11 cellular contexts compared by ENCODE assay signal in the genomic region with DNA sequence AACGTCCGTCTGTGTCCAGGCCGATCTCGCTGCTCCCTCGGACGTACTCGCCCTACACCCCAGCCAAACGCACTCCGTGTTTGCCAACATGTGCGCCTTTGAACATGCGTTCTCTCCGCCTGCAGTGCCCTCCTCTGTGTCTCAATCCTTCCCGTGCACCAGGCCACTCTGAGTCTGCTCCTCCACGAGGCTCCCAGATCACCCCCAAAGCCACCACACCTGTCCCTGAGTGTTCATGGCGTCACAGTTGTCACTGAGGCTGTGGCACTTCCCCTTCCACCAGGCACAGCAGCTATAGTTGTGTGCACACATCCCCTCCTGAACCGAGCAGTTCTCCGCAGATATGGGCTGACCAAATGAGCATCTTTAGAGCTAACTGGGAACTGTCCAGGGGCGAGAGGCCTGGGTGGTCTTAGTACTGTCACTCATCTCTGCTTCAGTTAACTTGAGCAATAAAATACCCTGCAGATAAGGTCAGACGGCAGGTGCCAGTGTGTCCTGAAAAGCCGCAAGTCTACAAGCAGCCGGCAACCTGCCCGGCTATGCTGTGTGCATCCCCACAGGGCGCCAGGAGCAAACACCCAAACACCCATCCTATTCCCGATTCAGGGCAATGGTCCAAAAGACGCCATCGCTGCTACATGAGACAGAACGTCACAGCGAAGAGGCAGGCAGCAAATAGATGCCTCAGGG. TPM values are rescaled to one million over a fixed set of nuclear protein-coding genes. Genes with fewer than 3 reads are reported as not detected.
DNase-seq lines count a peak whose midpoint lies in the region; TF ChIP-seq lines count a peak whose summit lies in the region.
"Had no signal": no experiment of that assay in that cellular context is flagged by ENCODE, and none has a peak within 500 bp of the region (broad histone marks: within the 10 kb centered on the region; RNA-seq: fewer than 3 reads in every experiment).

No MANE protein-coding gene starts in this region.

- H3K9me3 ChIP-seq in A673 (ENCODE audit: low read depth, low read length, poor library complexity, severe bottlenecking): peaks cover 5% of the 10 kb centered on the region
- H3K9me3 ChIP-seq: gastrocnemius medialis, SJSA1 had no signal

- peaks cover 9% of the 10 kb centered on the region for H3K4me1 ChIP-seq in A673 (ENCODE audit: insufficient read depth, low read length, poor library complexity, severe bottlenecking)

- no peaks in the 10 kb centered on the region for H3K27me3 ChIP-seq in A673 (replicated peaks; ENCODE audit: insufficient read depth, low read depth, low read length, poor library complexity)
- H3K27me3 ChIP-seq: gastrocnemius medialis, SJSA1 had no signal

- peak overlapping the region; percentile 19 for H3K27ac ChIP-seq in cingulate gyrus (ENCODE audit: low read depth, low read length)
- H3K27ac ChIP-seq in A673 (ENCODE audit: low read depth, low read length, poor library complexity, severe bottlenecking): no peak overlapping the region

- no TSS peak for BruUV-seq in A673 (replicated peaks; lab: Mats Ljungman, UMichigan)

- CTCF ChIA-PET in A673 (lab: Charles Lee): no interaction called here

- no peak for TF ChIP-seq CTCF in A673 (conservative IDR thresholded peaks at IDR 0.05; ENCODE audit: low read depth, low read length)

- peak; percentile 19 for DNase-seq in activated CD4-positive, CD25-positive, alpha-beta regulatory T cell treated with anti-CD3 and anti-CD28 coated beads, Interleukin-2, amount 50 U/mL, for 72 hours
- DNase-seq in activated CD4-positive, CD25-positive, alpha-beta regulatory T cell (lab: John Stamatoyannopoulos, UW): no peak
- DNase-seq in NCI-H146 treated with DMSO at 0.1 percent for 48 hours (lab: John Stamatoyannopoulos, UW; ENCODE audit: unreplicated experiment): peak; percentile 36
- DNase-seq in posterior vena cava (ENCODE audit: low spot score): peak; percentile 65
- DNase-seq in dedifferentiated amniotic fluid mesenchymal stem cell (ENCODE audit: extremely low spot score): no peak
- no peak for DNase-seq in NCI-H446 treated with DMSO at 0.1 percent for 48 hours (lab: John Stamatoyannopoulos, UW)
- no peak for DNase-seq in A673 (ENCODE audit: low spot score)
- DNase-seq: activated CD8-positive, alpha-beta memory T cell treated with anti-CD3 and anti-CD28 coated beads, Interleukin-2, amount 10 ng/mL, durations not matched to agents 7 days and 5 days had no signal

- H3K36me3 ChIP-seq in A673 (ENCODE audit: insufficient read depth, low read length, poor library complexity, severe bottlenecking): no peaks in the 10 kb centered on the region
- H3K36me3 ChIP-seq: gastrocnemius medialis had no signal

- no peak overlapping the region for H3K4me3 ChIP-seq in A673 (ENCODE audit: low read depth, low read length, poor library complexity, severe bottlenecking)
- H3K4me3 ChIP-seq: gastrocnemius medialis, SJSA1 had no signal

- intact Hi-C loops in posterior vena cava (cut with DNase I) (no loop called here), A673 (cut with micrococcal nuclease; ENCODE audit: unreplicated experiment) (no loop called here)

- POLR2A ChIA-PET in A673 (lab: Charles Lee; ENCODE audit: low non-redundant PET): no interaction called here

RNA-seq across cellular contexts. Expression of a gene that starts 35.5 kb away (rescaled TPM):
- total RNA-seq in posterior vena cava (10 to 100 TPM; 28.8 to 30.1 TPM), A673 (2021) (22.1 and 24.1 TPM in 2 replicates)

Comparison
In these comparisons a context has a peak if more than half of its experiments do, and no peak if none do; other contexts are left out.
1. DNase-seq: peak in activated CD4-positive, CD25-positive, alpha-beta regulatory T cell treated with anti-CD3 and anti-CD28 coated beads, Interleukin-2, amount 50 U/mL, for 72 hours (single experiment), NCI-H146 treated with DMSO at 0.1 percent for 48 hours (single experiment) and posterior vena cava (single experiment); none in activated CD4-positive, CD25-positive, alpha-beta regulatory T cell (0 of 4), dedifferentiated amniotic fluid mesenchymal stem cell (single experiment), NCI-H446 treated with DMSO at 0.1 percent for 48 hours (single experiment) and A673 (single experiment).